Comparison of ENCODE assay signal across 25 cellular contexts in the genomic region with DNA sequence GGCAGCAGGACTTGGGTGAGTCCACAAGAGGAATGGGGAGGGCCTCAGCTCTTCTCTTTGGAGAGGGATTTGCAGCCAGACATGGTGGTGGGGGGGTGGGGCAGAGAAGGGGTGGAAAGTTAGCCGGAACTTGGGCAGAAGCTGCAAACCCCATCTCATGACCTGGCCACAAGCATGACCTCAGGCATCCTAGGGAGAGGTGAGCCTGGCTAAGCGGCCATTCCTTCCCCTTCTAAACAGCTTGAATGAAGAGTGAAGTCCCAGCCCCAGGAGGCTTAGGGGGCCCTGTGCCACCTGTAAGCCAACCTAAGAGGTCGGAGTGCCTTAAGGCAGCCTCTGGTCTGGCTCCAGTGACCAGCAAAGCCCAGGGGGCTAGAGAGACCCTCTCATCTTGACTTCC.
"Had no signal": no experiment of that assay in that cellular context is flagged by ENCODE, and none has a peak within 500 bp of the region (broad histone marks: within the 10 kb centered on the region; RNA-seq: fewer than 3 reads in every experiment).

No MANE protein-coding gene starts in this region.

- H3K27me3 ChIP-seq: colonic mucosa, gastrocnemius medialis, hepatocyte had no signal

- H3K36me3 Mint-ChIP-seq: immature natural killer cell, naive B cell had no signal

- DNase-seq: colonic mucosa; cortex of kidney; effector CD8-positive, alpha-beta T cell; effector memory CD8-positive, alpha-beta T cell; endodermal cell; erythroblast; esophagus squamous epithelium; foreskin fibroblast; foreskin melanocyte; gastrocnemius medialis; heart left ventricle; hypothalamus; immature natural killer cell; islet precursor cell; left cardiac atrium; left ventricle myocardium superior; lower lobe of right lung; mesenchymal stem cell; mucosa of descending colon; naive B cell had no signal

- H3K27me3 Mint-ChIP-seq: dendritic cell treated with granulocyte-macrophage colony-stimulating factor and Interleukin-4, amounts not matched to agents 40 ng/mL and 50 ng/mL, for 4 days had no signal

- H3K4me3 Mint-ChIP-seq: dendritic cell treated with granulocyte-macrophage colony-stimulating factor and Interleukin-4, amounts not matched to agents 40 ng/mL and 50 ng/mL, for 4 days; effector memory CD8-positive, alpha-beta T cell; endodermal cell; immature natural killer cell; naive B cell had no signal

- H3K4me3 ChIP-seq: colonic mucosa, esophagus squamous epithelium, gastrocnemius medialis, heart left ventricle, hepatocyte, left lung, lower lobe of right lung, mucosa of descending colon had no signal

- H3K36me3 ChIP-seq: colonic mucosa had no signal

- H3K27ac Mint-ChIP-seq: dendritic cell treated with granulocyte-macrophage colony-stimulating factor and Interleukin-4, amounts not matched to agents 40 ng/mL and 50 ng/mL, for 4 days; effector memory CD8-positive, alpha-beta T cell; endodermal cell; naive B cell had no signal

- H3K4me1 ChIP-seq: colonic mucosa, esophagus squamous epithelium, gastrocnemius medialis, heart left ventricle, left lung, lower lobe of right lung had no signal

- H3K9me3 Mint-ChIP-seq: dendritic cell treated with granulocyte-macrophage colony-stimulating factor and Interleukin-4, amounts not matched to agents 40 ng/mL and 50 ng/mL, for 4 days; effector memory CD8-positive, alpha-beta T cell; immature natural killer cell; naive B cell had no signal

- H3K79me2 ChIP-seq: hepatocyte had no signal

- FAIRE-seq: endometrium had no signal

- H3K4me1 Mint-ChIP-seq: endodermal cell, immature natural killer cell, naive B cell had no signal

- H3K4me2 ChIP-seq: hepatocyte had no signal

- H2AFZ ChIP-seq: hepatocyte had no signal

- H3K9me3 ChIP-seq: colonic mucosa, esophagus squamous epithelium, gastrocnemius medialis, heart left ventricle, left lung, lower lobe of right lung, mucosa of descending colon had no signal

- H3K27ac ChIP-seq: colonic mucosa, epithelial cell of prostate, esophagus squamous epithelium, gastrocnemius medialis, heart left ventricle, hepatocyte, left lung, lower lobe of right lung had no signal
